8 cellular contexts compared by ENCODE assay signal in the genomic region with DNA sequence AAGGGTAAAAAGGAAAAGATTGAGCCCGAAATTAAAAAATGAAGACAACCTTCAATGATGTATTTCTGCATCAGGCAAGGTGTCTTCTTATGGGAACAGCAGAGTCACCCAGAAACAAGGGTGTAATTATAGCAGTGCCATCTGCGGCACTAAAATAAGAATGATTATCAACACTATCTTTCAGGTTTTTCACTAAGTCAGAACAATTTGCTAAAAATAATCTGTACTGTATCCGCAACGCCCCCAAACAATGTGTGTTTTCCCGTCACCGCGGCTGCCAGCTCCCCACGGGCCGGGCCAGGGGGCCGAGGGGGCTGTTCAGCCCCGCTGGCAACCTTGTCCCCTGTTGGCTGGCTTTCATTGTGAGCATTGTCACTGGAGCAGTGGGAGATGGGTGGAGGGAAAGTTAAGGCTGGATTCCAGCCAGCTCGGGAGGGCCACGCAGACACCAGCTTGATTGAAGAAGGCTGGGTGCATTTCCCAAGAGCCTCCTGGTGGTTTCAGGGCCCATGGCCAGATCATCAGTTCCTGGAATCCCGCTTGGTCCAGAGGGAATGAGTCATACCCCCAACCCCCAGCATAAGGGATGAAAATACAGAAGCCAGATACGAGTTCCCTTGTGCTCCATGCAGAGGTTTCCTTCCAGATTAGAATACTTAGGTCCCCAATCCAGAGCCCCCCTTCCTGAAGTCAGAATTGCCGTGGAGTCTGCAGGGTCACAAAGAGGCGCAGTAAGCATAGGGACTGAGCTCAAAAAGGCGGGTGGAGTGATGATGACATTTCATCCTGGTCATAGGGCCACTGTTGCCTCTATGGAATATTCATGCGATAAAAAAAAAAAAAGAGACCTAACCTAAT.
DNase-seq lines count a peak whose midpoint lies in the region; ATAC-seq and TF ChIP-seq lines count a peak whose summit lies in the region.

No MANE protein-coding gene starts in this region.

- intact Hi-C loops in dendritic cell treated with granulocyte-macrophage colony-stimulating factor and Interleukin-4, amounts not matched to agents 40 ng/mL and 50 ng/mL, for 4 days (cut with micrococcal nuclease), result loop anchor here (2.0 kb wide), 1 partner anchor 20 kb away; no protein-coding TSS in a partner anchor
- intact Hi-C loops in vagina (cut with DNase I), result loop anchor here (5.0 kb wide), 2 partner anchors 91 to 206 kb away; a partner anchor contains a TSS

- peak overlapping the region; percentile 68 for H3K27ac Mint-ChIP-seq in dendritic cell treated with granulocyte-macrophage colony-stimulating factor and Interleukin-4, amounts not matched to agents 40 ng/mL and 50 ng/mL, for 4 days

- peak overlapping the region in 1 of 2 donors; percentile 39 for H3K4me3 ChIP-seq in vagina
- no peak overlapping the region for H3K4me3 ChIP-seq in effector memory CD4-positive, alpha-beta T cell (ENCODE audit: insufficient read depth, low read depth, low read length, poor library complexity, severe bottlenecking)

- DNase-seq in DMS153 treated with DMSO at 0.1 percent for 48 hours (lab: John Stamatoyannopoulos, UW; ENCODE audit: unreplicated experiment), result peak; percentile 58
- peak; percentile 78 to 81 for DNase-seq in NCI-H524 (lab: John Stamatoyannopoulos, UW)
- DNase-seq in medulla oblongata (ENCODE audit: extremely low spot score), result peak; percentile 60
- DNase-seq in vagina (ENCODE audit: extremely low spot score in 2 of 2), result peak in 1 of 2 donors; percentile 93
- no peak for DNase-seq in stimulated activated CD4-positive, alpha-beta T cell treated with anti-CD3 and anti-CD28 coated beads, Interleukin-4, amount 100 ng/mL, for 4 hours
- DNase-seq in effector memory CD4-positive, alpha-beta T cell, result no peak

- H3K4me1 ChIP-seq in vagina, result peaks cover 18% of the 10 kb centered on the region
- peaks cover 12% of the 10 kb centered on the region for H3K4me1 ChIP-seq in effector memory CD4-positive, alpha-beta T cell (ENCODE audit: control insufficient read depth, insufficient read depth, low read length, poor library complexity, severe bottlenecking)

- peaks cover 74% of the 10 kb centered on the region for H3K4me1 Mint-ChIP-seq in dendritic cell treated with granulocyte-macrophage colony-stimulating factor and Interleukin-4, amounts not matched to agents 40 ng/mL and 50 ng/mL, for 4 days (ENCODE audit: low read depth)

- H3K36me3 Mint-ChIP-seq in dendritic cell treated with granulocyte-macrophage colony-stimulating factor and Interleukin-4, amounts not matched to agents 40 ng/mL and 50 ng/mL, for 4 days (ENCODE audit: low read depth), result no peaks in the 10 kb centered on the region

- H3K4me3 Mint-ChIP-seq in dendritic cell treated with granulocyte-macrophage colony-stimulating factor and Interleukin-4, amounts not matched to agents 40 ng/mL and 50 ng/mL, for 4 days, result no peak overlapping the region

- TF ChIP-seq CTCF in vagina (IDR thresholded peaks at IDR 0.05), result no peak

- no peaks in the 10 kb centered on the region for H3K36me3 ChIP-seq in vagina
- no peaks in the 10 kb centered on the region for H3K36me3 ChIP-seq in effector memory CD4-positive, alpha-beta T cell (ENCODE audit: control insufficient read depth, insufficient read depth, low read length)

- ATAC-seq in HG02763 (IDR thresholded peaks at IDR 0.05; ENCODE audit: unreplicated experiment), result peak; percentile 46

- no peaks in the 10 kb centered on the region for H3K27me3 Mint-ChIP-seq in dendritic cell treated with granulocyte-macrophage colony-stimulating factor and Interleukin-4, amounts not matched to agents 40 ng/mL and 50 ng/mL, for 4 days

- no peak for TF ChIP-seq POLR2A in vagina (IDR thresholded peaks at IDR 0.05)

- H3K27me3 ChIP-seq in vagina, result no peaks in the 10 kb centered on the region
- H3K27me3 ChIP-seq in effector memory CD4-positive, alpha-beta T cell (replicated peaks; ENCODE audit: control insufficient read depth, insufficient read depth, low read length, poor library complexity, severe bottlenecking), result no peaks in the 10 kb centered on the region

- H3K27ac ChIP-seq in vagina, result peak overlapping the region; percentile 71
- H3K27ac ChIP-seq in effector memory CD4-positive, alpha-beta T cell (ENCODE audit: insufficient read depth, low read length, poor library complexity, severe bottlenecking), result no peak overlapping the region

- no peaks in the 10 kb centered on the region for H3K9me3 Mint-ChIP-seq in dendritic cell treated with granulocyte-macrophage colony-stimulating factor and Interleukin-4, amounts not matched to agents 40 ng/mL and 50 ng/mL, for 4 days

- no peaks in the 10 kb centered on the region for H3K9me3 ChIP-seq in vagina
- H3K9me3 ChIP-seq in effector memory CD4-positive, alpha-beta T cell (ENCODE audit: control insufficient read depth, low read length), result no peaks in the 10 kb centered on the region

Comparison
In these comparisons a context has a peak if more than half of its experiments do, and no peak if none do; other contexts are left out.
1. DNase-seq: peak in DMS153 treated with DMSO at 0.1 percent for 48 hours (single experiment), NCI-H524 (2 of 2) and medulla oblongata (single experiment); none in stimulated activated CD4-positive, alpha-beta T cell treated with anti-CD3 and anti-CD28 coated beads, Interleukin-4, amount 100 ng/mL, for 4 hours (0 of 2) and effector memory CD4-positive, alpha-beta T cell (0 of 3).